ENCODE assay signal across 27 cellular contexts in the genomic region with DNA sequence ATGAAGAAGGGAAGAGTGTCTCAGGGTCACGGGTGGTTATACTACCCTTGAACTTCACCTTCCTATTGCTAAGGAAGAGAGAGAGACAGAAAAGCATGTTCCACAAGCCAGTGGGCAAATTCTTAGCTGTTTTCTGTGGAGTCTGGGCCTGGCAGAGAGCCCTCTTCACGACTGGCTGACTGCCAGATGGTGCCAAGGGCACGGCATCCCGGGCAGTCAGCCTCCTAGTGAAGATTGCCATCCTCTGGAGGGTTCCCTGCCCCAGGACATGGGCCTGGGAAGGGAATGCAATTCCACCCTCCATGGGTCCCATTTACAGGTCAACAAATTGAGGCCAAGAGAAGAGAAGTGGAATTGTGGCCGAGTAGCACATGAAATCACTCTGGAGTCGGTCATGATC. TPM values are rescaled to one million over a fixed set of nuclear protein-coding genes. Genes with fewer than 3 reads are reported as not detected.
DNase-seq lines count a peak whose midpoint lies in the region; ATAC-seq and TF ChIP-seq lines count a peak whose summit lies in the region.
"Had no signal": no experiment of that assay in that cellular context is flagged by ENCODE, and none has a peak within 500 bp of the region (broad histone marks: within the 10 kb centered on the region; RNA-seq: fewer than 3 reads in every experiment).

No MANE protein-coding gene starts in this region.

- H2BK5ac ChIP-seq in neuronal stem cell (ENCODE audit: low read length), result no peak overlapping the region

- peak overlapping the region; percentile 46 for H3K18ac ChIP-seq in neuronal stem cell (ENCODE audit: low read length)

- H3K14ac ChIP-seq in neuronal stem cell (ENCODE audit: low read length), result no peak overlapping the region

- no peaks in the 10 kb centered on the region for H3K4me1 Mint-ChIP-seq in CD8-positive, alpha-beta memory T cell
- H3K4me1 Mint-ChIP-seq: activated naive CD8-positive, alpha-beta T cell treated with anti-CD3 and anti-CD28 coated beads for 36 hours; CD14-positive monocyte had no signal

- no peak overlapping the region for H3K27ac ChIP-seq in BLaER1 treated with 17β-estradiol and CSF1 and Interleukin-3, amounts not matched to agents 10 nM and 100 nM
- H3K27ac ChIP-seq in neuronal stem cell (replicated peaks; ENCODE audit: low read length) (no peak overlapping the region), RWPE1 (no peak overlapping the region)
- H3K27ac ChIP-seq in CD8-positive, alpha-beta memory T cell (ENCODE audit: low read depth, low read length), result no peak overlapping the region
- H3K27ac ChIP-seq: dorsolateral prefrontal cortex, left ventricle myocardium inferior, skin epidermis had no signal

- H3K9me3 Mint-ChIP-seq in CD8-positive, alpha-beta memory T cell, result no peaks in the 10 kb centered on the region
- H3K9me3 Mint-ChIP-seq: activated naive CD8-positive, alpha-beta T cell treated with anti-CD3 and anti-CD28 coated beads for 36 hours; naive thymus-derived CD4-positive, alpha-beta T cell; T-helper 1 cell treated with Interleukin-12 subunit alpha and Interleukin-12 subunit beta and Interleukin-4 antibody, amounts not matched to agents 30 μg/mL and 1 μg/mL, for 36 hours had no signal

- DNase-seq in NCI-H1105 (lab: John Stamatoyannopoulos, UW), result peak; percentile 17
- DNase-seq in astrocyte of the hippocampus (ENCODE audit: low read depth, low spot score), result peak; percentile 6
- no peak for DNase-seq in neuronal stem cell (ENCODE audit: low spot score)
- DNase-seq in NOMO-1 (lab: John Stamatoyannopoulos, UW; ENCODE audit: unreplicated experiment in 2 of 2), result no peak
- DNase-seq in CD8-positive, alpha-beta memory T cell, result no peak
- no peak for DNase-seq in RWPE1 (ENCODE audit: low spot score)
- DNase-seq: ACHN; activated CD4-positive, alpha-beta T cell treated with anti-CD3 and anti-CD28 coated beads for 4 hours; activated effector memory CD4-positive, alpha-beta T cell treated with anti-CD3 and anti-CD28 coated beads, Interleukin-2, amount 50 U/mL, for 16 hours; activated naive CD8-positive, alpha-beta T cell treated with anti-CD3 and anti-CD28 coated beads for 36 hours; activated T-cell treated with anti-CD3 and anti-CD28 coated beads, Interleukin-2, amount 50 U/mL, for 1 hour; Karpas-422; left ventricle myocardium inferior; naive thymus-derived CD4-positive, alpha-beta T cell; NCI-H1694 treated with DMSO at 0.1 percent for 48 hours; NCI-H526 treated with DMSO at 0.1 percent for 48 hours; occipital lobe had no signal

- no peak overlapping the region for H2AK5ac ChIP-seq in neuronal stem cell (ENCODE audit: low read depth, low read length)

- peaks cover 29 to 98% (median 71%) of the 10 kb centered on the region in 10 experiments for H3K4me1 ChIP-seq in BLaER1 treated with 17β-estradiol and CSF1 and Interleukin-3, amounts not matched to agents 10 nM and 100 nM
- peaks cover 4 to 14% of the 10 kb centered on the region in 2 donors for H3K4me1 ChIP-seq in neuronal stem cell (ENCODE audit: control insufficient read depth in 2 of 2, insufficient read depth in 1 of 2, low read depth in 1 of 2, low read length in 2 of 2)
- H3K4me1 ChIP-seq in CD8-positive, alpha-beta memory T cell (ENCODE audit: insufficient read depth, low read length), result no peaks in the 10 kb centered on the region
- H3K4me1 ChIP-seq: left ventricle myocardium inferior had no signal

- CTCF ChIA-PET in CD8-positive, alpha-beta memory T cell (lab: Charles Lee), result no interaction called here
- CTCF ChIA-PET in RWPE1 (lab: Yijun Ruan, JAX), result no interaction called here

- no peak for ATAC-seq in GM21528 (IDR thresholded peaks at IDR 0.05; ENCODE audit: low FRiP score, unreplicated experiment)
- ATAC-seq: naive thymus-derived CD4-positive, alpha-beta T cell had no signal

- H3K27me3 ChIP-seq in BLaER1 treated with 17β-estradiol and CSF1 and Interleukin-3, amounts not matched to agents 10 nM and 100 nM, result peaks cover 0 to 8% (median 0%) of the 10 kb centered on the region in 11 experiments; a peak in 2 of 22 replicates
- no peaks in the 10 kb centered on the region for H3K27me3 ChIP-seq in neuronal stem cell (ENCODE audit: control insufficient read depth in 3 of 3, insufficient read depth in 3 of 3, low read depth in 1 of 3, low read length in 3 of 3)
- no peaks in the 10 kb centered on the region for H3K27me3 ChIP-seq in CD8-positive, alpha-beta memory T cell (ENCODE audit: insufficient read depth, low read length, poor library complexity, severe bottlenecking)

- no peak overlapping the region for H2BK15ac ChIP-seq in neuronal stem cell (ENCODE audit: low read length)

- H4K91ac ChIP-seq in neuronal stem cell (ENCODE audit: low read depth, low read length, poor library complexity), result no peak overlapping the region

- H3K9ac ChIP-seq in BLaER1 treated with 17β-estradiol and CSF1 and Interleukin-3, amounts not matched to agents 10 nM and 100 nM, result no peak overlapping the region
- no peak overlapping the region for H3K9ac ChIP-seq in neuronal stem cell (ENCODE audit: low read depth, low read length, poor library complexity)

- H3K4me3 ChIP-seq in BLaER1 treated with 17β-estradiol and CSF1 and Interleukin-3, amounts not matched to agents 10 nM and 100 nM, result no peak overlapping the region
- no peak overlapping the region for H3K4me3 ChIP-seq in neuronal stem cell (ENCODE audit: low read length in 2 of 2)
- no peak overlapping the region for H3K4me3 ChIP-seq in CD8-positive, alpha-beta memory T cell (ENCODE audit: low read length)
- H3K4me3 ChIP-seq: dorsolateral prefrontal cortex, left ventricle myocardium inferior, skin epidermis had no signal

- no peak for TF ChIP-seq CTCF in RWPE1 (conservative IDR thresholded peaks at IDR 0.05; ENCODE audit: low read depth)

- WGBS in neuronal stem cell (ENCODE audit: extremely low coverage in 2 of 2, insufficient read length in 2 of 2, insufficient replicate concordance in 1 of 2), 2 donors, result no CpG with 5 or more reads among the region's 6 CpGs

- no peak overlapping the region for H3K4ac ChIP-seq in neuronal stem cell (ENCODE audit: low read length)

- H4K20me1 ChIP-seq in BLaER1 treated with 17β-estradiol and CSF1 and Interleukin-3, amounts not matched to agents 10 nM and 100 nM, result peaks cover 0 to 4% (median 0%) of the 10 kb centered on the region in 11 experiments; a peak in 2 of 22 replicates

- no peak overlapping the region for H3K4me3 Mint-ChIP-seq in CD8-positive, alpha-beta memory T cell
- H3K4me3 Mint-ChIP-seq: activated naive CD8-positive, alpha-beta T cell treated with anti-CD3 and anti-CD28 coated beads for 36 hours; CD14-positive monocyte; naive thymus-derived CD4-positive, alpha-beta T cell; T-helper 1 cell treated with Interleukin-12 subunit alpha and Interleukin-12 subunit beta and Interleukin-4 antibody, amounts not matched to agents 30 μg/mL and 1 μg/mL, for 36 hours had no signal

- H3K27ac Mint-ChIP-seq in CD8-positive, alpha-beta memory T cell, result no peak overlapping the region
- H3K27ac Mint-ChIP-seq: activated naive CD8-positive, alpha-beta T cell treated with anti-CD3 and anti-CD28 coated beads for 36 hours; CD14-positive monocyte; naive thymus-derived CD4-positive, alpha-beta T cell; T-helper 1 cell treated with Interleukin-12 subunit alpha and Interleukin-12 subunit beta and Interleukin-4 antibody, amounts not matched to agents 30 μg/mL and 1 μg/mL, for 36 hours had no signal

- no peak overlapping the region for H2AFZ ChIP-seq in neuronal stem cell (ENCODE audit: low read length)

- POLR2A ChIA-PET in CD8-positive, alpha-beta memory T cell (lab: Charles Lee), result no interaction called here
- POLR2A ChIA-PET in RWPE1 (lab: Yijun Ruan, JAX; ENCODE audit: low non-redundant PET), result no interaction called here

- H3K23ac ChIP-seq in neuronal stem cell (ENCODE audit: low read depth, low read length, poor library complexity), result no peak overlapping the region

- no peaks in the 10 kb centered on the region for H3K36me3 ChIP-seq in BLaER1 treated with 17β-estradiol and CSF1 and Interleukin-3, amounts not matched to agents 10 nM and 100 nM
- no peaks in the 10 kb centered on the region for H3K36me3 ChIP-seq in neuronal stem cell (replicated peaks in 1 of 2; ENCODE audit: control insufficient read depth in 2 of 2, insufficient read depth in 2 of 2, low read length in 2 of 2)
- H3K36me3 ChIP-seq in CD8-positive, alpha-beta memory T cell (ENCODE audit: insufficient read depth, low read length), result no peaks in the 10 kb centered on the region
- H3K36me3 ChIP-seq: left ventricle myocardium inferior had no signal

- no peak overlapping the region for H2BK12ac ChIP-seq in neuronal stem cell (ENCODE audit: low read length)

- no peak overlapping the region for H2BK120ac ChIP-seq in neuronal stem cell (ENCODE audit: low read depth, low read length)

- peaks cover 9 to 25% of the 10 kb centered on the region in 2 donors for H3K27me3 Mint-ChIP-seq in CD8-positive, alpha-beta memory T cell

- no peaks in the 10 kb centered on the region for H3K9me3 ChIP-seq in BLaER1 treated with 17β-estradiol and CSF1 and Interleukin-3, amounts not matched to agents 10 nM and 100 nM (replicated peaks in 1 of 11)
- no peaks in the 10 kb centered on the region for H3K9me3 ChIP-seq in neuronal stem cell (replicated peaks in 1 of 2; ENCODE audit: control insufficient read depth in 2 of 2, insufficient read depth in 1 of 2, low read depth in 1 of 2, low read length in 2 of 2)
- H3K9me3 ChIP-seq in CD8-positive, alpha-beta memory T cell (ENCODE audit: low read length), result no peaks in the 10 kb centered on the region
- H3K9me3 ChIP-seq: left ventricle myocardium inferior had no signal

- peak overlapping the region in 10 of 11 experiments; percentile 14 to 62 (median 32); a peak in 13 of 22 replicates for H3K4me2 ChIP-seq in BLaER1 treated with 17β-estradiol and CSF1 and Interleukin-3, amounts not matched to agents 10 nM and 100 nM
- no peak overlapping the region for H3K4me2 ChIP-seq in neuronal stem cell (ENCODE audit: insufficient read depth, low read length, poor library complexity, severe bottlenecking)

- no peaks in the 10 kb centered on the region for H3K36me3 Mint-ChIP-seq in CD8-positive, alpha-beta memory T cell
- H3K36me3 Mint-ChIP-seq: activated naive CD8-positive, alpha-beta T cell treated with anti-CD3 and anti-CD28 coated beads for 36 hours; CD14-positive monocyte; naive thymus-derived CD4-positive, alpha-beta T cell had no signal

- H3K79me1 ChIP-seq in neuronal stem cell (ENCODE audit: low read depth, low read length), result peaks cover 3% of the 10 kb centered on the region

- H4K8ac ChIP-seq in neuronal stem cell (ENCODE audit: low read depth, low read length), result no peak overlapping the region

RNA-seq across cellular contexts. Expression of gene TUNAR, which starts 9.7 kb away (rescaled TPM):
- 13.9 TPM for polyA plus RNA-seq in neuronal stem cell (2013, experiment 1 of 2)
- 13.2 TPM for polyA plus RNA-seq in neuronal stem cell (2013, experiment 2 of 2)
- total RNA-seq in CD8-positive, alpha-beta memory T cell, result not detected
- polyA plus RNA-seq in CD8-positive, alpha-beta memory T cell, result not detected
- total RNA-seq: activated naive CD8-positive, alpha-beta T cell treated with anti-CD3 and anti-CD28 coated beads for 36 hours; Calu3; fibroblast of lung; glomerular endothelial cell; left ventricle myocardium inferior; naive thymus-derived CD4-positive, alpha-beta T cell; ureter had no signal
- polyA plus RNA-seq: CD14-positive monocyte; fibroblast of lung; naive thymus-derived CD4-positive, alpha-beta T cell had no signal

Comparison
In these comparisons a context has a peak if more than half of its experiments do, and no peak if none do; other contexts are left out.
1. DNase-seq: peak in NCI-H1105 (single experiment) and astrocyte of the hippocampus (single experiment); none in neuronal stem cell (single experiment), NOMO-1 (0 of 2), CD8-positive, alpha-beta memory T cell (0 of 5) and RWPE1 (single experiment).